In genomic region chr19:533485-534058, GRCh38 we compare ENCODE assay signal across 8 cellular contexts. TPM values are rescaled to one million over a fixed set of nuclear protein-coding genes. Genes with fewer than 3 reads are reported as not detected.
DNase-seq lines count a peak whose midpoint lies in the region; TF ChIP-seq lines count a peak whose summit lies in the region.

No MANE protein-coding gene starts in this region.

- no peak overlapping the region for H2AFZ ChIP-seq in OCI-LY7 (ENCODE audit: low read length)

- peaks cover 8 to 12% of the 10 kb centered on the region in 2 donors for H3K36me3 Mint-ChIP-seq in CD4-positive, alpha-beta memory T cell
- H3K36me3 Mint-ChIP-seq in endothelial cell (ENCODE audit: low read depth, unreplicated experiment) = peaks cover 5% of the 10 kb centered on the region

- H3K4me2 ChIP-seq in OCI-LY7 (ENCODE audit: low read length) = peak overlapping the region; percentile 93

- H3K27me3 Mint-ChIP-seq in CD4-positive, alpha-beta memory T cell = no peaks in the 10 kb centered on the region
- peaks cover 11% of the 10 kb centered on the region for H3K27me3 Mint-ChIP-seq in endothelial cell (ENCODE audit: unreplicated experiment)

- no TSS peak for BruUV-seq in OCI-LY7 (replicated peaks; lab: Mats Ljungman, UMichigan)

- peak overlapping the region in 6 of 7 donors; percentile 22 to 82 (median 36) for H3K27ac Mint-ChIP-seq in CD4-positive, alpha-beta memory T cell
- H3K27ac Mint-ChIP-seq in endothelial cell (ENCODE audit: unreplicated experiment) = no peak overlapping the region

- POLR2A ChIA-PET in CD4-positive, alpha-beta memory T cell (lab: Charles Lee; ENCODE audit: partially characterized antibody) = interaction anchor here (3.6 to 6.5 kb wide), 4 partner anchors 10 to 38 kb away, joined by 22 to 111 read pairs (median 46); partner anchors contain the start of genes BSG, GZMM and TPGS1
- POLR2A ChIA-PET in OCI-LY7 (lab: Charles Lee) = no interaction called here

- H3K9me3 Mint-ChIP-seq in CD4-positive, alpha-beta memory T cell = no peaks in the 10 kb centered on the region
- no peaks in the 10 kb centered on the region for H3K9me3 Mint-ChIP-seq in endothelial cell (ENCODE audit: unreplicated experiment)

- CTCF ChIA-PET in CD4-positive, alpha-beta memory T cell (lab: Charles Lee; ENCODE audit: partially characterized antibody) = interaction anchor here (0.9 to 5.7 kb wide), 4 partner anchors 11 to 28 kb away, joined by 3 to 48 read pairs (median 16); partner anchors contain the start of gene TPGS1
- CTCF ChIA-PET in OCI-LY7 (lab: Charles Lee; ENCODE audit: unreplicated experiment) = no interaction called here

- no peaks in the 10 kb centered on the region for H3K9me2 ChIP-seq in OCI-LY7 (ENCODE audit: insufficient read depth, low read length)

- no peaks in the 10 kb centered on the region for H3K27me3 ChIP-seq in CD4-positive, alpha-beta memory T cell (ENCODE audit: insufficient read depth, low read length)
- H3K27me3 ChIP-seq in neutrophil = no peaks in the 10 kb centered on the region

- peak overlapping the region in 1 of 2 donors; percentile 66 for H3K4me3 ChIP-seq in CD4-positive, alpha-beta memory T cell (ENCODE audit: low read length in 2 of 2)
- H3K4me3 ChIP-seq in OCI-LY7 (ENCODE audit: low read depth, low read length, poor library complexity, severe bottlenecking) (peak overlapping the region; percentile 96), neutrophil (ENCODE audit: low read depth in 1 of 2, low read length in 1 of 2) (peak overlapping the region; percentile 85 to 90)

- peaks cover 7% of the 10 kb centered on the region; the same call in 1 of the 2 replicates for H3K79me2 ChIP-seq in OCI-LY7 (ENCODE audit: insufficient read depth, low read depth, low read length)

- H3K9me3 ChIP-seq in CD4-positive, alpha-beta memory T cell (ENCODE audit: control insufficient read depth in 1 of 2, low read length in 2 of 2) = no peaks in the 10 kb centered on the region
- H3K9me3 ChIP-seq in OCI-LY7 (ENCODE audit: low read length) (no peaks in the 10 kb centered on the region), neutrophil (no peaks in the 10 kb centered on the region)

- intact Hi-C loops in CD4-positive, alpha-beta memory T cell (cut with micrococcal nuclease) = loop anchor here (5.0 kb wide), 1 partner anchor 79 kb away; no protein-coding TSS in a partner anchor
- intact Hi-C loops in OCI-LY7 (cut with micrococcal nuclease; ENCODE audit: unreplicated experiment) = loop anchor here (5.0 kb wide), 1 partner anchor 39 kb away; the partner anchor contains the start of gene BSG

- peaks cover 8% of the 10 kb centered on the region for H4K20me1 ChIP-seq in OCI-LY7 (ENCODE audit: insufficient read depth, low read length)

- TF ChIP-seq CTCF in OCI-LY7 (conservative IDR thresholded peaks at IDR 0.05; ENCODE audit: low read length) = no peak
- TF ChIP-seq CTCF in endothelial cell (IDR thresholded peaks at IDR 0.05; ENCODE audit: unreplicated experiment) = no peak
- no peak for TF ChIP-seq CTCF in neutrophil (IDR thresholded peaks at IDR 0.05)

- peaks cover 23% of the 10 kb centered on the region for H3K36me3 ChIP-seq in CD4-positive, alpha-beta memory T cell (ENCODE audit: insufficient read depth, low read length)
- H3K36me3 ChIP-seq in OCI-LY7 (ENCODE audit: insufficient read depth, low read length) = peaks cover 16% of the 10 kb centered on the region
- peaks cover 36% of the 10 kb centered on the region for H3K36me3 ChIP-seq in neutrophil

- DNase-seq in CD4-positive, alpha-beta memory T cell = no peak
- no peak for DNase-seq in OCI-LY7 (ENCODE audit: low spot score)
- DNase-seq in endothelial cell (ENCODE audit: low spot score) = no peak
- no peak for DNase-seq in NCI-H2081 treated with DMSO at 0.1 percent for 48 hours (lab: John Stamatoyannopoulos, UW)
- no peak for DNase-seq in NAMALWA (ENCODE audit: low spot score)
- no peak for DNase-seq in NCI-H446 (lab: John Stamatoyannopoulos, UW)
- DNase-seq in NCI-H1930 (lab: John Stamatoyannopoulos, UW) = no peak

- peaks cover 8 to 24% (median 14%) of the 10 kb centered on the region in 4 donors for H3K4me1 Mint-ChIP-seq in CD4-positive, alpha-beta memory T cell
- H3K4me1 Mint-ChIP-seq in endothelial cell (ENCODE audit: unreplicated experiment) = peaks cover 7% of the 10 kb centered on the region

- H3K4me3 Mint-ChIP-seq in CD4-positive, alpha-beta memory T cell = peak overlapping the region; percentile 20 to 92 (median 87)
- peak overlapping the region; percentile 94 for H3K4me3 Mint-ChIP-seq in endothelial cell (ENCODE audit: unreplicated experiment)

- H3K4me1 ChIP-seq in CD4-positive, alpha-beta memory T cell (ENCODE audit: insufficient read depth, low read length) = peaks cover 27% of the 10 kb centered on the region
- H3K4me1 ChIP-seq in OCI-LY7 (ENCODE audit: insufficient read depth, low read length, poor library complexity, severe bottlenecking) (peaks cover 17% of the 10 kb centered on the region), neutrophil (ENCODE audit: control insufficient read depth in 1 of 2, insufficient read depth in 1 of 2, low read depth in 1 of 2, low read length in 1 of 2) (peaks cover 25 to 27% of the 10 kb centered on the region in 2 experiments)

- peak overlapping the region; percentile 67 for H3K27ac ChIP-seq in CD4-positive, alpha-beta memory T cell (ENCODE audit: low read depth, low read length)
- no peak overlapping the region for H3K27ac ChIP-seq in OCI-LY7 (ENCODE audit: low read depth, low read length, poor library complexity, severe bottlenecking)
- peak overlapping the region; percentile 85 for H3K27ac ChIP-seq in neutrophil

RNA-seq across cellular contexts. Expression of gene CDC34, which starts 2.0 kb away (rescaled TPM):
- 10 to 100 TPM; 44.4 to 46.6 TPM for total RNA-seq in CD4-positive, alpha-beta memory T cell
- polyA plus RNA-seq in CD4-positive, alpha-beta memory T cell = 10 to 100 TPM; 26.7 to 44.0 TPM
- total RNA-seq in OCI-LY7 (2014; rRNA removed; shearing (Covaris generic)) = 65.2 and 77.2 TPM in 2 replicates
- total RNA-seq in OCI-LY7 (2022) (58.0 and 58.2 TPM in 2 replicates), endothelial cell (ENCODE audit: unreplicated experiment) (126 TPM)

RNA-seq across cellular contexts. Expression of gene GZMM, which starts 10.3 kb away (rescaled TPM):
- total RNA-seq in CD4-positive, alpha-beta memory T cell = 10 to 100 TPM; 25.5 to 28.7 TPM
- 100 to 1,000 TPM in 1 of 2 donors, 10 to 100 TPM in 1; 82.1 to 122 TPM for polyA plus RNA-seq in CD4-positive, alpha-beta memory T cell
- total RNA-seq in OCI-LY7 (2014; rRNA removed; shearing (Covaris generic)) = not detected in 2 replicates
- not detected in 2 replicates for total RNA-seq in OCI-LY7 (2022)
- not detected for total RNA-seq in endothelial cell (ENCODE audit: unreplicated experiment)

RNA-seq across cellular contexts. Expression of gene TPGS1, which starts 26.3 kb away (rescaled TPM):
- 10 to 100 TPM; 31.8 to 32.0 TPM for total RNA-seq in CD4-positive, alpha-beta memory T cell
- polyA plus RNA-seq in CD4-positive, alpha-beta memory T cell = 10 to 100 TPM; 22.2 to 37.6 TPM
- total RNA-seq in OCI-LY7 (2014; rRNA removed; shearing (Covaris generic)) = 17.2 and 25.6 TPM in 2 replicates
- 20.8 and 24.4 TPM in 2 replicates for total RNA-seq in OCI-LY7 (2022)
- total RNA-seq in endothelial cell (ENCODE audit: unreplicated experiment) = 18.0 TPM

RNA-seq across cellular contexts. Expression of gene MADCAM1, which starts 37.3 kb away (rescaled TPM):
- total RNA-seq in CD4-positive, alpha-beta memory T cell = 1 to 10 TPM; 1.5 to 1.9 TPM
- polyA plus RNA-seq in CD4-positive, alpha-beta memory T cell = under 1 TPM; 0.11 to 0.24 TPM
- 0.26 and 0.69 TPM in 2 replicates for total RNA-seq in OCI-LY7 (2014; rRNA removed; shearing (Covaris generic))
- total RNA-seq in OCI-LY7 (2022) = 2.0 TPM in 2 replicates
- total RNA-seq in endothelial cell (ENCODE audit: unreplicated experiment) = 6.5 TPM

RNA-seq across cellular contexts. Expression of gene BSG, which starts 38.8 kb away (rescaled TPM):
- total RNA-seq in CD4-positive, alpha-beta memory T cell = 100 to 1,000 TPM; 150 to 151 TPM
- polyA plus RNA-seq in CD4-positive, alpha-beta memory T cell = 100 to 1,000 TPM; 332 to 346 TPM
- 158 and 180 TPM in 2 replicates for total RNA-seq in OCI-LY7 (2014; rRNA removed; shearing (Covaris generic))
- 189 and 197 TPM in 2 replicates for total RNA-seq in OCI-LY7 (2022)
- total RNA-seq in endothelial cell (ENCODE audit: unreplicated experiment) = 353 TPM

Comparison
In these comparisons a context has a peak if more than half of its experiments do, and no peak if none do; other contexts are left out.
1. RNA of gene GZMM, which starts 10.3 kb away (total RNA-seq): 25.5 to 28.7 TPM in CD4-positive, alpha-beta memory T cell; not detected in OCI-LY7 and not detected in endothelial cell (single experiment); every median in the first group is over 10 times any median in the second.